ENCODE assay signal across 12 cellular contexts in the genomic region with DNA sequence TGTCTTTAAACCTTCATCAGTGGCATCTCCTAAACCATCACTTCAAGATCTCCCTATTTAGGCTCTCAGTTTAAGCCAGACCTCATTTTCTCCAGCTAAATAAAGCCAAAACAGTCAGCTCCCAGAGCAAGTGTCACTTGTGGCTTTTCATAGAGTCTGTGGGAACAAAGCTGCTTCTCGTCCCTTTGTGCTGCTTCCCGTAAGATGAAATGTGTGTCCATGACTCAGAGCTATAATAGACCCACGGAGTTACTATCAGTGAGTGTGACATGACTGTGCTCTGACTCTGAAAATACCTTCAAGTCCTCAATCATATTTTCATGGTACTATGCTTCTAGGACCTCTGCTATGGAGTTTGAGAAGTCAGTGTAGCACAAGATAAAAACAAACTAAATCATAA. TPM values are rescaled to one million over a fixed set of nuclear protein-coding genes. Genes with fewer than 3 reads are reported as not detected.
DNase-seq lines count a peak whose midpoint lies in the region; ATAC-seq, FAIRE-seq and TF ChIP-seq lines count a peak whose summit lies in the region.
"Had no signal": no experiment of that assay in that cellular context is flagged by ENCODE, and none has a peak within 500 bp of the region (broad histone marks: within the 10 kb centered on the region; RNA-seq: fewer than 3 reads in every experiment).

No MANE protein-coding gene starts in this region.

- TF ChIP-seq CTCF in pancreas (IDR thresholded peaks at IDR 0.05) (no peak), uterus (IDR thresholded peaks at IDR 0.05) (no peak)

- H3K27ac ChIP-seq in ACC112 (ENCODE audit: low read depth, low read length) (peak overlapping the region; percentile 43; the same call in 1 of the 2 replicates), pancreas (no peak overlapping the region), uterus (no peak overlapping the region)

- H3K36me3 ChIP-seq in ACC112 (ENCODE audit: insufficient read depth, low read length): no peaks in the 10 kb centered on the region
- H3K36me3 ChIP-seq in adipocyte (ENCODE audit: control insufficient read depth, insufficient read depth, low read length, severe bottlenecking): no peaks in the 10 kb centered on the region
- H3K36me3 ChIP-seq in pancreas: no peaks in the 10 kb centered on the region
- no peaks in the 10 kb centered on the region for H3K36me3 ChIP-seq in uterus

- H3K79me2 ChIP-seq in ACC112 (ENCODE audit: control insufficient read depth, insufficient read depth, low read length, unreplicated experiment): no peaks in the 10 kb centered on the region

- peaks cover 19% of the 10 kb centered on the region for H3K4me1 ChIP-seq in ACC112 (ENCODE audit: control insufficient read depth, insufficient read depth, low read length, unreplicated experiment)
- H3K4me1 ChIP-seq in adipocyte (ENCODE audit: control insufficient read depth, insufficient read depth, low read length): peaks cover 8% of the 10 kb centered on the region
- no peaks in the 10 kb centered on the region for H3K4me1 ChIP-seq in pancreas
- no peaks in the 10 kb centered on the region for H3K4me1 ChIP-seq in uterus

- FAIRE-seq in GM12892 (lab: Jason Lieb, UNC) (peak; percentile 56), pancreas (lab: Jason Lieb, UNC) (no peak)

- no peak overlapping the region for H3K4me3 ChIP-seq in ACC112 (ENCODE audit: low read depth, low read length)
- H3K4me3 ChIP-seq in adipocyte (ENCODE audit: low read length): no peak overlapping the region
- H3K4me3 ChIP-seq in pancreas: no peak overlapping the region
- no peak overlapping the region for H3K4me3 ChIP-seq in uterus

- 57 to 59% methylated on average over 3 of the region's 3 CpGs for WGBS in pancreas, 2 donors

- peak overlapping the region; percentile 53 for H2AFZ ChIP-seq in ACC112 (ENCODE audit: low read length, unreplicated experiment)

- H3K27me3 ChIP-seq in ACC112 (ENCODE audit: insufficient read depth, low read length) (no peaks in the 10 kb centered on the region), adipocyte (replicated peaks; ENCODE audit: control insufficient read depth, insufficient read depth, low read length) (no peaks in the 10 kb centered on the region), pancreas (no peaks in the 10 kb centered on the region), uterus (no peaks in the 10 kb centered on the region)

- DNase-seq in GM12892 (ENCODE audit: insufficient read length) (no peak), adipocyte (ENCODE audit: low read depth) (peak; percentile 12), inferior parietal cortex (ENCODE audit: extremely low spot score) (peak; percentile 11), pancreas (no peak), uterus (no peak), NCI-H1092 (lab: John Stamatoyannopoulos, UW) (no peak)
- DNase-seq: activated CD4-positive, alpha-beta T cell treated with anti-CD3 and anti-CD28 coated beads, Interleukin-2, amount 10 ng/mL, durations not matched to agents 24 days and 14 days; CD8-positive, alpha-beta memory T cell; effector CD4-positive, alpha-beta T cell; NCI-H524 treated with DMSO at 0.1 percent for 48 hours had no signal

- H3K9me3 ChIP-seq in adipocyte (ENCODE audit: control insufficient read depth, low read length): no peaks in the 10 kb centered on the region
- H3K9me3 ChIP-seq in pancreas: no peaks in the 10 kb centered on the region
- H3K9me3 ChIP-seq in uterus: no peaks in the 10 kb centered on the region

- H3K9ac ChIP-seq in adipocyte (ENCODE audit: low read length): no peak overlapping the region

- ATAC-seq in HG02623 (IDR thresholded peaks at IDR 0.05; ENCODE audit: unreplicated experiment): no peak
- ATAC-seq in pancreas: no peak

- TF ChIP-seq POLR2A in GM12892 (IDR thresholded peaks at IDR 0.05; ENCODE audit: low read depth, low read length): no peak
- TF ChIP-seq POLR2A in uterus (IDR thresholded peaks at IDR 0.05): no peak

- intact Hi-C loops in pancreas (cut with DNase I): no loop called here
- intact Hi-C loops in uterus (cut with DNase I; ENCODE audit: low total_unique reads): no loop called here

RNA-seq across cellular contexts. Expression of gene SLN, which starts 57.3 kb away (rescaled TPM):
- polyA plus RNA-seq in GM12892 (2012; ENCODE audit: missing spikeins): not detected
- not detected for total RNA-seq in pancreas
- under 1 TPM in 1 of 2 donors, not detected in 1; 0.19 TPM for polyA plus RNA-seq in pancreas
- total RNA-seq in uterus: 1 to 10 TPM in 2 of 4 donors, not detected in 2; 2.0 to 2.3 TPM
- total RNA-seq: activated CD4-positive, alpha-beta T cell treated with anti-CD3 and anti-CD28 coated beads, Interleukin-2, amount 10 ng/mL, durations not matched to agents 24 days and 14 days; CD8-positive, alpha-beta memory T cell had no signal
- polyA plus RNA-seq: CD8-positive, alpha-beta memory T cell had no signal

Comparison
In these comparisons a context has a peak if more than half of its experiments do, and no peak if none do; other contexts are left out.
1. DNase-seq: peak in adipocyte (single experiment) and inferior parietal cortex (single experiment); none in GM12892 (single experiment), pancreas (0 of 6), uterus (0 of 2) and NCI-H1092 (single experiment).